Comparison of ENCODE assay signal across 1 cellular context in the genomic region with DNA sequence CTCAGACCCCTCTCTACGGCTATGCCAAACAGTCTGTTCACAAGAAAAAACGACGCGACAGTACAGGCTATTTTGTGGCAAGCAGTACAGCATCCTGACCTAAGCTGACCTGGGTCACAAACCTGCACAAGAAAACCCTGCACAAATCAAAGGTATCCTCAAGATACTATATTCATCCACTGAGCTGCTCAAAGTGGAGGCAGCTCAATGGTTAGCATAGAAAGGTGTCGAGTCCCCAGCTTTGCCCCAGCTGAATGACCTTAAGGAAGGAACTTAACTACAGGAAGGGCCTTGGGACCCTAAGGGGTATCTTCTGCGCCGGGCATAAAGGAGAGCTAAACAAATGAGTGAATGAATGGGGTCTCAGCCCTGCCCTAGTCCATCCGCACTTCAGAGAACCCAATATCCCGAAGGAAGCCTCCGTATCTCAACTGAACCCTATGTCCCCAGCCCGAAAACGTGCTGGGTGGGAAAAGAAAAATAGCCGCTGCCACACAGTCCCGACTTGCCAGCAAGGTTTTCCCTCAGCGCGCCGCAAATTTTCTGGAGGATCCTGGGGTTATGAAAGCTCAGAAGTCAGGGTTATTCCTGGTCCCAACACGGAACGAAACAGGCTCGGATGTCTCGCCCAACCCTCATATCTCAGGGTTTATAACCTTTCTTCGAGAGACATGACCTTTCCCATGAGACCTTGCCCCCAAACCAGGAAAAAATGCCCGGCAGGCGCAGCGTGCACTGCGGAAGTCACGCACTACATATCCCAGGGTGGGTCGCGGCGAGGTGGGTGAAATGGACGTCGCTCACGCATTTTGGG.
A peak's percentile ranks its signal among the peaks of the same experiment; 100 is the strongest.
TF ChIP-seq lines count a peak whose summit lies in the region.

A gene with protein sequence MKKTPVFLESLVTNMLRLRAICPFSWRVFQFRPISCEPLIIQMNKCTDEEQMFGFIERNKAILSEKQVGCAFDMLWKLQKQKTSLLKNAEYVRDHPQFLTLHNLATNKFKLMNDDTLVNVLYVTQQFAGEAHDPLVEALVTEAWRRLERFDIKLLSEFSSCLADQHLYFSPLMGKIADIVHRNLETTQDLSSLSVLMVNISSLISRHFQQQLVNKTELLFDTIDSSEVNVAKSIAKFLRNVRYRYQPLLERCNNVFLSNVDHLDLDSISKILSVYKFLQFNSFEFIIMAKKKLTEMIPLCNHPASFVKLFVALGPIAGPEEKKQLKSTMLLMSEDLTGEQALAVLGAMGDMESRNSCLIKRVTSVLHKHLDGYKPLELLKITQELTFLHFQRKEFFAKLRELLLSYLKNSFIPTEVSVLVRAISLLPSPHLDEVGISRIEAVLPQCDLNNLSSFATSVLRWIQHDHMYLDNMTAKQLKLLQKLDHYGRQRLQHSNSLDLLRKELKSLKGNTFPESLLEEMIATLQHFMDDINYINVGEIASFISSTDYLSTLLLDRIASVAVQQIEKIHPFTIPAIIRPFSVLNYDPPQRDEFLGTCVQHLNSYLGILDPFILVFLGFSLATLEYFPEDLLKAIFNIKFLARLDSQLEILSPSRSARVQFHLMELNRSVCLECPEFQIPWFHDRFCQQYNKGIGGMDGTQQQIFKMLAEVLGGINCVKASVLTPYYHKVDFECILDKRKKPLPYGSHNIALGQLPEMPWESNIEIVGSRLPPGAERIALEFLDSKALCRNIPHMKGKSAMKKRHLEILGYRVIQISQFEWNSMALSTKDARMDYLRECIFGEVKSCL (minus strand): TSS at position 706 of the 814 bp plus-strand sequence. CDS start 1,836 bp downstream, outside the sequence.

TF ChIP-seq in Ishikawa, 13 proteins besides CTCF, POLR2A, EP300 and RAD21 (continued from another document):
- TF ChIP-seq, protein P1, sequence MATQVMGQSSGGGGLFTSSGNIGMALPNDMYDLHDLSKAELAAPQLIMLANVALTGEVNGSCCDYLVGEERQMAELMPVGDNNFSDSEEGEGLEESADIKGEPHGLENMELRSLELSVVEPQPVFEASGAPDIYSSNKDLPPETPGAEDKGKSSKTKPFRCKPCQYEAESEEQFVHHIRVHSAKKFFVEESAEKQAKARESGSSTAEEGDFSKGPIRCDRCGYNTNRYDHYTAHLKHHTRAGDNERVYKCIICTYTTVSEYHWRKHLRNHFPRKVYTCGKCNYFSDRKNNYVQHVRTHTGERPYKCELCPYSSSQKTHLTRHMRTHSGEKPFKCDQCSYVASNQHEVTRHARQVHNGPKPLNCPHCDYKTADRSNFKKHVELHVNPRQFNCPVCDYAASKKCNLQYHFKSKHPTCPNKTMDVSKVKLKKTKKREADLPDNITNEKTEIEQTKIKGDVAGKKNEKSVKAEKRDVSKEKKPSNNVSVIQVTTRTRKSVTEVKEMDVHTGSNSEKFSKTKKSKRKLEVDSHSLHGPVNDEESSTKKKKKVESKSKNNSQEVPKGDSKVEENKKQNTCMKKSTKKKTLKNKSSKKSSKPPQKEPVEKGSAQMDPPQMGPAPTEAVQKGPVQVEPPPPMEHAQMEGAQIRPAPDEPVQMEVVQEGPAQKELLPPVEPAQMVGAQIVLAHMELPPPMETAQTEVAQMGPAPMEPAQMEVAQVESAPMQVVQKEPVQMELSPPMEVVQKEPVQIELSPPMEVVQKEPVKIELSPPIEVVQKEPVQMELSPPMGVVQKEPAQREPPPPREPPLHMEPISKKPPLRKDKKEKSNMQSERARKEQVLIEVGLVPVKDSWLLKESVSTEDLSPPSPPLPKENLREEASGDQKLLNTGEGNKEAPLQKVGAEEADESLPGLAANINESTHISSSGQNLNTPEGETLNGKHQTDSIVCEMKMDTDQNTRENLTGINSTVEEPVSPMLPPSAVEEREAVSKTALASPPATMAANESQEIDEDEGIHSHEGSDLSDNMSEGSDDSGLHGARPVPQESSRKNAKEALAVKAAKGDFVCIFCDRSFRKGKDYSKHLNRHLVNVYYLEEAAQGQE (IDR thresholded peaks at IDR 0.05; ENCODE audit: low read depth): no peak
- TF ChIP-seq CEBPB (IDR thresholded peaks at IDR 0.05) (no peak), TEAD4 (IDR thresholded peaks at IDR 0.05) (peak; percentile 53), TAF1 (IDR thresholded peaks at IDR 0.05; ENCODE audit: low read depth) (no peak), CREB1 (IDR thresholded peaks at IDR 0.05; ENCODE audit: low read depth) (peak; percentile 81)
- TF ChIP-seq, protein P2, sequence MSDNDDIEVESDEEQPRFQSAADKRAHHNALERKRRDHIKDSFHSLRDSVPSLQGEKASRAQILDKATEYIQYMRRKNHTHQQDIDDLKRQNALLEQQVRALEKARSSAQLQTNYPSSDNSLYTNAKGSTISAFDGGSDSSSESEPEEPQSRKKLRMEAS (IDR thresholded peaks at IDR 0.05): peak; percentile 84
TF ChIP-seq in Ishikawa: peak in this region for 7.
